Comparison of ENCODE assay signal across 21 cellular contexts in the genomic region with DNA sequence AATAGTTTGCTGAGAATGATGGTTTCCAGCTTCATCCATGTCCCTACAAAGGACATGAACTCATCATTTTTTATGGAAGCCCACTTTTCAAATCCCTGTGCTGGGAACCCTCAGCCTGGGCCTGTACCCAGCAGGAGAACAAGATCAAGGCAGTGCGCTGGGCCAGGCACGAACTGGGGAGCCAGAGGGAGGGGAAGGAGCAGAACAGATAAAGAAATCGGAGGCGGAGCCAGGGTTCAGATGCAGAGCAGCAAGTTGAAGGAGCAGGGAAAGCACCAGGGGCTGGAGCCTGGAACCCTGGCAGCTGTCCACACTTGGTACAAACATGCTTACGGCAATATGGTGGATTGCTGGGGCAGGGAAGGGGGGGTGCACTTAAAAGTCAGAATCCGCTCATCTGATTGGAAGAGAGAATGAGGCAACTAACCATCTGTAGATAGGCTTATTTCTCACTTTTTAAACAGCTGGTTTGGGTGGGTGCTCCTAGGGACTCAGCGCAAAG.
DNase-seq lines count a peak whose midpoint lies in the region; ATAC-seq, FAIRE-seq and TF ChIP-seq lines count a peak whose summit lies in the region.
"Had no signal": no experiment of that assay in that cellular context is flagged by ENCODE, and none has a peak within 500 bp of the region (broad histone marks: within the 10 kb centered on the region; RNA-seq: fewer than 3 reads in every experiment).

No MANE protein-coding gene starts in this region.

- H3K27me3 Mint-ChIP-seq in mesothelial cell of epicardium (ENCODE audit: low read depth), result peaks cover 29% of the 10 kb centered on the region

- no peaks in the 10 kb centered on the region for H3K36me3 ChIP-seq in A673 (ENCODE audit: insufficient read depth, low read length, poor library complexity, severe bottlenecking)
- H3K36me3 ChIP-seq: HAP-1, MG63 had no signal

- peak overlapping the region; percentile 74 for H3K27ac Mint-ChIP-seq in mesothelial cell of epicardium

- intact Hi-C loops in A673 (cut with micrococcal nuclease; ENCODE audit: unreplicated experiment), result no loop called here

- no peak overlapping the region for H3K27ac ChIP-seq in A673 (ENCODE audit: low read depth, low read length, poor library complexity, severe bottlenecking)
- H3K27ac ChIP-seq: C4-2B had no signal

- DNase-seq in ELF-1 (ENCODE audit: low read depth, low spot score), result peak; percentile 54
- no peak for DNase-seq in HTR-8/SVneo (ENCODE audit: insufficient read length, low spot score)
- peak; percentile 13 for DNase-seq in amniotic epithelial cell (ENCODE audit: low read depth)
- DNase-seq in mesothelial cell of epicardium (ENCODE audit: low spot score in 2 of 2, unreplicated experiment in 2 of 2), result no peak
- no peak for DNase-seq in NK-92 (lab: John Stamatoyannopoulos, UW; ENCODE audit: unreplicated experiment)
- no peak for DNase-seq in A673 (ENCODE audit: low spot score)
- DNase-seq: AML-193, DND-41, Kasumi-1, MG63, NCI-H1048, NCI-H1436, NCI-H1930, NCI-H2171 treated with DMSO at 0.1 percent for 48 hours, NCI-H446, NCI-H69, OCI-M1 had no signal

- FAIRE-seq in HTR-8/SVneo (lab: Jason Lieb, UNC), result peak; percentile 44
- FAIRE-seq: G401.6 had no signal

- no peak overlapping the region for H3K4me3 ChIP-seq in A673 (ENCODE audit: low read depth, low read length, poor library complexity, severe bottlenecking)
- H3K4me3 ChIP-seq: HAP-1, MG63 had no signal

- CTCF ChIA-PET in A673 (lab: Charles Lee), result no interaction called here

- no peak for ATAC-seq in HG03025 (IDR thresholded peaks at IDR 0.05; ENCODE audit: low FRiP score, unreplicated experiment)

- no peak for TF ChIP-seq CTCF in mesothelial cell of epicardium (IDR thresholded peaks at IDR 0.05; ENCODE audit: unreplicated experiment)
- no peak for TF ChIP-seq CTCF in A673 (conservative IDR thresholded peaks at IDR 0.05; ENCODE audit: low read depth, low read length)

- BruUV-seq in A673 (replicated peaks; lab: Mats Ljungman, UMichigan), result no TSS peak

- H3K27me3 ChIP-seq in A673 (replicated peaks; ENCODE audit: insufficient read depth, low read depth, low read length, poor library complexity), result no peaks in the 10 kb centered on the region
- H3K27me3 ChIP-seq: MG63 had no signal

- H3K4me1 ChIP-seq in A673 (ENCODE audit: insufficient read depth, low read length, poor library complexity, severe bottlenecking), result no peaks in the 10 kb centered on the region

- H3K4me3 Mint-ChIP-seq in mesothelial cell of epicardium, result no peak overlapping the region

- H3K9me3 Mint-ChIP-seq in mesothelial cell of epicardium, result no peaks in the 10 kb centered on the region

- no peaks in the 10 kb centered on the region for H3K36me3 Mint-ChIP-seq in mesothelial cell of epicardium

- POLR2A ChIA-PET in A673 (lab: Charles Lee; ENCODE audit: low non-redundant PET), result no interaction called here

- H3K4me1 Mint-ChIP-seq in mesothelial cell of epicardium, result peaks cover 38% of the 10 kb centered on the region

- no peaks in the 10 kb centered on the region for H3K9me3 ChIP-seq in A673 (ENCODE audit: low read depth, low read length, poor library complexity, severe bottlenecking)
- H3K9me3 ChIP-seq: HAP-1, MG63 had no signal

Comparison
In these comparisons a context has a peak if more than half of its experiments do, and no peak if none do; other contexts are left out.
1. DNase-seq: peak in ELF-1 (single experiment) and amniotic epithelial cell (single experiment); none in HTR-8/SVneo (single experiment), mesothelial cell of epicardium (0 of 2), NK-92 (single experiment) and A673 (single experiment).